ENCODE assay signal across 24 cellular contexts in the genomic region with DNA sequence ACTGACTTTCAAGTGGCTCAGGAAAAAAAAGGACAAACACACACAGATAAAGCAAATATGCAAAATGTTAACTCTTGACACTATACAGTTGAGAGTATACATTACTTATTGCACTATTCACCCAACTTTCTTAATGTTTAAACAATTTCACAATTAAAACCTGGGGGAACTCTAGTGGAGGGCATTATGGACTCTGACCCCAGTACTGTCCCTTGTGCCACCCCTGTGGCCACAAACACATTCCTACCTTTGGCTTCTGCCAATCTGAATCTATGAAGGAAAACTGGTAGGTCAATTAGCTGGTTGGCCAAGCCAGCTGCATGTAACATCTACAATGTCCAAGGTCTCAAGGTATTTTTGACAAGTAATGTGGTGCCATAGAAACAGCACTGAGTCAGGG. TPM values are rescaled to one million over a fixed set of nuclear protein-coding genes. Genes with fewer than 3 reads are reported as not detected.
DNase-seq lines count a peak whose midpoint lies in the region; ATAC-seq, FAIRE-seq and TF ChIP-seq lines count a peak whose summit lies in the region.
"Had no signal": no experiment of that assay in that cellular context is flagged by ENCODE, and none has a peak within 500 bp of the region (broad histone marks: within the 10 kb centered on the region; RNA-seq: fewer than 3 reads in every experiment).

No MANE protein-coding gene starts in this region.

- no peak overlapping the region for H3K9ac ChIP-seq in BLaER1 treated with 17β-estradiol and CSF1 and Interleukin-3, amounts not matched to agents 10 nM and 100 nM
- H3K9ac ChIP-seq in H1 (replicated peaks in 1 of 4; ENCODE audit: extremely low read depth in 1 of 4, low read depth in 3 of 4, low read length in 3 of 4): no peak overlapping the region

- no peak overlapping the region for H3K14ac ChIP-seq in H1 (ENCODE audit: insufficient read length)

- CTCF ChIA-PET in H1 (lab: Charles Lee; ENCODE audit: partially characterized antibody): interaction anchor here (0.9 to 1.7 kb wide), 3 partner anchors 12 to 657 kb away, joined by 3 to 4 read pairs (median 4); no protein-coding TSS in a partner anchor

- ATAC-seq in right lobe of liver: peak; percentile 22 to 60 (median 48)
- ATAC-seq in GM18502 (IDR thresholded peaks at IDR 0.05; ENCODE audit: poor library complexity, unreplicated experiment): no peak
- no peak for ATAC-seq in activated T-helper 17 cell treated with anti-CD3 and anti-CD28 coated beads, Interleukin-2, amount 50 U/mL, for 72 hours (replicated peaks)
- ATAC-seq: A549; CD8-positive, alpha-beta T cell; GM12878 had no signal

- H3K4ac ChIP-seq in H1 (replicated peaks; ENCODE audit: insufficient read length, low read depth, low read length): no peak overlapping the region

- H3K4me3 Mint-ChIP-seq in activated T-helper 17 cell treated with anti-CD3 and anti-CD28 coated beads, Interleukin-2, amount 50 U/mL, for 72 hours: no peak overlapping the region
- H3K4me3 Mint-ChIP-seq: CD4-positive, CD25-positive, alpha-beta regulatory T cell; CD8-positive, alpha-beta T cell had no signal

- no peak overlapping the region for H2BK120ac ChIP-seq in H1 (replicated peaks; ENCODE audit: low read depth, low read length)

- 0 out of 2 replicates have a peak overlapping the region, but pooled peaks have one; percentile 24 for H3K18ac ChIP-seq in H1 (ENCODE audit: extremely low read depth, low read length)

- no peak overlapping the region for H2BK15ac ChIP-seq in H1 (ENCODE audit: low read length)

- no peak for TF ChIP-seq RAD21 in H1 (IDR thresholded peaks at IDR 0.05 in 1 of 2, conservative IDR thresholded peaks at IDR 0.05 in 1 of 2; ENCODE audit: low read depth in 2 of 2, low read length in 2 of 2)

- H3K4me3 ChIP-seq in BLaER1 treated with 17β-estradiol and CSF1 and Interleukin-3, amounts not matched to agents 10 nM and 100 nM: no peak overlapping the region
- H3K4me3 ChIP-seq in H1 (ENCODE audit: extremely low read depth in 1 of 4, insufficient read depth in 2 of 4, low read depth in 3 of 4, low read length in 4 of 4) (no peak overlapping the region), right lobe of liver (no peak overlapping the region)
- H3K4me3 ChIP-seq: A549, GM12878 had no signal

- H2BK5ac ChIP-seq in H1 (ENCODE audit: low read depth, low read length): no peak overlapping the region

- TF ChIP-seq EP300 in H1 (IDR thresholded peaks at IDR 0.05; ENCODE audit: borderline replicate concordance in 1 of 2, low read depth in 2 of 2, low read length in 2 of 2): no peak

- H2AK5ac ChIP-seq in H1 (ENCODE audit: low read depth, low read length): no peak overlapping the region

- peaks cover 31% of the 10 kb centered on the region for H3K27me3 Mint-ChIP-seq in activated T-helper 17 cell treated with anti-CD3 and anti-CD28 coated beads, Interleukin-2, amount 50 U/mL, for 72 hours

- H3K9me3 Mint-ChIP-seq in activated T-helper 17 cell treated with anti-CD3 and anti-CD28 coated beads, Interleukin-2, amount 50 U/mL, for 72 hours: no peaks in the 10 kb centered on the region
- H3K9me3 Mint-ChIP-seq: CD8-positive, alpha-beta T cell had no signal

- H3K36me3 ChIP-seq in BLaER1 treated with 17β-estradiol and CSF1 and Interleukin-3, amounts not matched to agents 10 nM and 100 nM: no peaks in the 10 kb centered on the region
- no peaks in the 10 kb centered on the region for H3K36me3 ChIP-seq in H1 (ENCODE audit: control insufficient read depth in 2 of 4, insufficient read depth in 4 of 4, low read length in 3 of 4)
- no peaks in the 10 kb centered on the region for H3K36me3 ChIP-seq in right lobe of liver
- H3K36me3 ChIP-seq: BE2C had no signal

- peaks cover 0 to 35% (median 29%) of the 10 kb centered on the region in 10 experiments; a peak in 17 of 20 replicates for H3K4me1 ChIP-seq in BLaER1 treated with 17β-estradiol and CSF1 and Interleukin-3, amounts not matched to agents 10 nM and 100 nM
- H3K4me1 ChIP-seq in H1 (replicated peaks in 1 of 4; ENCODE audit: control insufficient read depth in 3 of 4, insufficient read depth in 4 of 4, low read length in 3 of 4) (peaks cover 0 to 10% (median 3%) of the 10 kb centered on the region in 4 experiments; a peak in 3 of 7 replicates), right lobe of liver (peaks cover 0 to 11% (median 0%) of the 10 kb centered on the region in 4 donors)

- no peak for FAIRE-seq in H1 (lab: Jason Lieb, UNC)
- FAIRE-seq: A549, D721Med, GM12878, GM18507 had no signal

- no peaks in the 10 kb centered on the region for H3K79me2 ChIP-seq in H1 (ENCODE audit: control insufficient read depth in 1 of 2, insufficient read depth in 2 of 2, low read length in 2 of 2)

- DNase-seq in H1 (ENCODE audit: low read depth in 1 of 2, low spot score in 2 of 2): no peak
- DNase-seq in right lobe of liver: no peak
- DNase-seq in NCI-H2081 treated with DMSO at 0.1 percent for 48 hours (lab: John Stamatoyannopoulos, UW): no peak
- DNase-seq: 8988T; ACHN; AML-193; BE2C; CD4-positive, CD25-positive, alpha-beta regulatory T cell; CD8-positive, alpha-beta T cell; DMS 273 treated with DMSO at 0.1 percent for 48 hours; DMS79; EL; GDM1; GOT3; H7; HCEC 1CT had no signal

- TF ChIP-seq CTCF in H1 (IDR thresholded peaks at IDR 0.05; ENCODE audit: control extremely low read depth in 1 of 3, insufficient read depth in 1 of 3, low read depth in 1 of 3, low read length in 3 of 3) (no peak), right lobe of liver (IDR thresholded peaks at IDR 0.05) (no peak)

- no peak overlapping the region for H4K5ac ChIP-seq in H1 (ENCODE audit: insufficient read length, low read depth, low read length)

- POLR2A ChIA-PET in H1 (lab: Charles Lee; ENCODE audit: partially characterized antibody): interaction anchor here (1.2 kb wide), 1 partner anchor 9 kb away, joined by 4 read pairs; no protein-coding TSS in a partner anchor

- H3K23me2 ChIP-seq in H1 (ENCODE audit: low read depth, low read length): no peaks in the 10 kb centered on the region; the same call in 1 of the 2 replicates

- no peaks in the 10 kb centered on the region for H3K4me1 Mint-ChIP-seq in activated T-helper 17 cell treated with anti-CD3 and anti-CD28 coated beads, Interleukin-2, amount 50 U/mL, for 72 hours

- no peak overlapping the region for H2AFZ ChIP-seq in H1 (ENCODE audit: low read length)

- peak overlapping the region in 8 of 11 experiments; percentile 24 to 66 (median 44); a peak in 14 of 22 replicates for H3K4me2 ChIP-seq in BLaER1 treated with 17β-estradiol and CSF1 and Interleukin-3, amounts not matched to agents 10 nM and 100 nM
- no peak overlapping the region for H3K4me2 ChIP-seq in H1 (ENCODE audit: insufficient read depth in 1 of 2, low read depth in 2 of 2, low read length in 2 of 2)
- H3K4me2 ChIP-seq: A549 had no signal

- H4K20me1 ChIP-seq in BLaER1 treated with 17β-estradiol and CSF1 and Interleukin-3, amounts not matched to agents 10 nM and 100 nM: peaks cover 0 to 13% (median 4%) of the 10 kb centered on the region in 11 experiments; a peak in 9 of 22 replicates
- H4K20me1 ChIP-seq in H1 (replicated peaks in 1 of 2; ENCODE audit: control insufficient read depth in 1 of 2, insufficient read depth in 2 of 2, low read length in 2 of 2): no peaks in the 10 kb centered on the region

- H2BK12ac ChIP-seq in H1 (ENCODE audit: low read depth, low read length): 0 out of 2 replicates have a peak overlapping the region, but pooled peaks have one; percentile 84

- no peaks in the 10 kb centered on the region for H3K79me1 ChIP-seq in H1 (ENCODE audit: low read depth, low read length)

- no peak overlapping the region for H3K23ac ChIP-seq in H1 (ENCODE audit: insufficient read length)

- H2BK20ac ChIP-seq in H1 (ENCODE audit: low read length): 0 out of 2 replicates have a peak overlapping the region, but pooled peaks have one; percentile 15

- no peaks in the 10 kb centered on the region for H3K36me3 Mint-ChIP-seq in activated T-helper 17 cell treated with anti-CD3 and anti-CD28 coated beads, Interleukin-2, amount 50 U/mL, for 72 hours (ENCODE audit: low read depth)
- H3K36me3 Mint-ChIP-seq: CD4-positive, CD25-positive, alpha-beta regulatory T cell; CD8-positive, alpha-beta T cell had no signal

- no peak overlapping the region for H3K56ac ChIP-seq in H1 (replicated peaks; ENCODE audit: insufficient read length, low read depth, low read length)

- H3K27me3 ChIP-seq in BLaER1 treated with 17β-estradiol and CSF1 and Interleukin-3, amounts not matched to agents 10 nM and 100 nM: peaks cover 31 to 76% (median 55%) of the 10 kb centered on the region in 11 experiments
- H3K27me3 ChIP-seq in H1 (replicated peaks in 1 of 4; ENCODE audit: control insufficient read depth in 3 of 4, extremely low read depth in 1 of 4, insufficient read depth in 3 of 4, low read length in 3 of 4): peaks cover 0 to 8% (median 4%) of the 10 kb centered on the region in 4 experiments; a peak in 3 of 7 replicates
- H3K27me3 ChIP-seq in right lobe of liver: no peaks in the 10 kb centered on the region
- H3K27me3 ChIP-seq: BE2C had no signal

- intact Hi-C loops in right lobe of liver (cut with DNase I): loop anchor here in 1 of 2 donors (10.0 kb wide), 1 partner anchor 661 kb away; no protein-coding TSS in a partner anchor

- H4K91ac ChIP-seq in H1 (replicated peaks; ENCODE audit: insufficient read length, low read length): no peak overlapping the region

- H3K9me3 ChIP-seq in BLaER1 treated with 17β-estradiol and CSF1 and Interleukin-3, amounts not matched to agents 10 nM and 100 nM (replicated peaks in 1 of 11): no peaks in the 10 kb centered on the region
- H3K9me3 ChIP-seq in H1 (ENCODE audit: insufficient read depth in 2 of 2, low read depth in 1 of 2, low read length in 1 of 2) (no peaks in the 10 kb centered on the region), right lobe of liver (no peaks in the 10 kb centered on the region)
- H3K9me3 ChIP-seq: A549, BE2C had no signal

- H3K27ac ChIP-seq in BLaER1 treated with 17β-estradiol and CSF1 and Interleukin-3, amounts not matched to agents 10 nM and 100 nM: no peak overlapping the region
- H3K27ac ChIP-seq in H1 (ENCODE audit: low read depth, low read length) (no peak overlapping the region), right lobe of liver (no peak overlapping the region)
- H3K27ac ChIP-seq: A549, C4-2B had no signal

- H4K8ac ChIP-seq in H1 (ENCODE audit: extremely low read depth, insufficient read depth, low read length): no peak overlapping the region

- TF ChIP-seq POLR2A in H1 (IDR thresholded peaks at IDR 0.05; ENCODE audit: control extremely low read depth in 1 of 2, low read depth in 2 of 2, low read length in 2 of 2): no peak
- no peak for TF ChIP-seq POLR2A in right lobe of liver (IDR thresholded peaks at IDR 0.05)

- H3K27ac Mint-ChIP-seq in activated T-helper 17 cell treated with anti-CD3 and anti-CD28 coated beads, Interleukin-2, amount 50 U/mL, for 72 hours: no peak overlapping the region
- H3K27ac Mint-ChIP-seq: CD4-positive, CD25-positive, alpha-beta regulatory T cell; CD8-positive, alpha-beta T cell had no signal

RNA-seq across cellular contexts. Expression of gene FGFR2, which starts 7.5 kb away (rescaled TPM):
- 81.2 and 81.6 TPM in 2 replicates for total RNA-seq in H1 (2021; fragmentation: NEBNext Ultra II Directional; extraction: Animal tissue kit (Norgen Biotek cat#: 25700))
- 50.2 and 50.3 TPM in 2 replicates for polyA plus RNA-seq in H1 (2011; rRNA removed)
- 69.6 TPM for polyA plus RNA-seq in H1 (2011; cell fraction: cytosol; rRNA removed)
- polyA plus RNA-seq in H1 (2011; cell fraction: nucleus; rRNA removed): 128 TPM
- 53.5 to 65.1 TPM (median 58.9 TPM) in 4 replicates for polyA plus RNA-seq in H1 (2012, experiment 1 of 2)
- 15.2 TPM for polyA plus RNA-seq in H1 (2012, experiment 2 of 2)
- 55.3 TPM for polyA plus RNA-seq in H1 (2013, experiment 1 of 2)
- polyA plus RNA-seq in H1 (2013, experiment 2 of 2): 59.0 TPM
- 126 and 168 TPM in 2 replicates for polyA minus RNA-seq in H1 (2011; rRNA and poly(A)+ RNA removed)
- 103 TPM for polyA minus RNA-seq in H1 (2011; cell fraction: cytosol; rRNA and poly(A)+ RNA removed)
- polyA minus RNA-seq in H1 (2011; cell fraction: nucleus; rRNA and poly(A)+ RNA removed): 190 TPM
- 10 to 100 TPM; 14.4 to 33.7 (median 23.0) TPM for total RNA-seq in right lobe of liver
- not detected for total RNA-seq in activated T-helper 17 cell treated with anti-CD3 and anti-CD28 coated beads, Interleukin-2, amount 50 U/mL, for 72 hours

Comparison
In these comparisons a context has a peak if more than half of its experiments do, and no peak if none do; other contexts are left out.
1. H3K4me2 ChIP-seq: peak in BLaER1 treated with 17β-estradiol and CSF1 and Interleukin-3, amounts not matched to agents 10 nM and 100 nM (8 of 11); none in H1 (0 of 2).
2. ATAC-seq: peak in right lobe of liver (4 of 4); none in GM18502 (single experiment) and activated T-helper 17 cell treated with anti-CD3 and anti-CD28 coated beads, Interleukin-2, amount 50 U/mL, for 72 hours (single experiment).
3. RNA of gene FGFR2, which starts 7.5 kb away (total RNA-seq): 81.2 to 81.6 TPM in H1 and 14.4 to 33.7 TPM in right lobe of liver; not detected in activated T-helper 17 cell treated with anti-CD3 and anti-CD28 coated beads, Interleukin-2, amount 50 U/mL, for 72 hours; every median in the first group is over 10 times any median in the second.